ENCODE assay signal across 23 cellular contexts in the genomic region with DNA sequence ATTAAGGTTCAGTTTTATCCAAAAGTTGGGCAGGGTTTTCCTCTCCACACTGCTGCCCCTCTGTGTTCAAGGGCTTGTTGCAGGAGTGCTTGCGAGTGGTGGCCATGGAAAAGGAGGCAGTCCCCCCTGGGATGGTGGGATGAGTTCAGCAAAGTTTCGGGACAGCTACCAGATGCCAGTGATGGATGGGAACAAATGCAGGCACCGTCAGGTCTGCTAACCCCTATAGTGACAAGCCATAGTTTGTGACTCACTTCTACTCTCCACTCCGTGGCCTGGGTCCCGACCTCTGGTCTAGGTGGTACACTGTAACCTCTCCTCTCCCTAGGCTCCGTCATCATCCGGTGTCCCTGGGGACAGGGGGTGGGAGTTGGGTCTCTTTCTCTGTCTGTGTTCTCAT.
"Had no signal": no experiment of that assay in that cellular context is flagged by ENCODE, and none has a peak within 500 bp of the region (broad histone marks: within the 10 kb centered on the region; RNA-seq: fewer than 3 reads in every experiment).

No MANE protein-coding gene starts in this region.

- H2AFZ ChIP-seq: neural progenitor cell had no signal

- H3K27me3 ChIP-seq: breast epithelium, foreskin keratinocyte, heart right ventricle, neural progenitor cell, right atrium auricular region had no signal

- ATAC-seq: activated CD8-positive, alpha-beta T cell treated with anti-CD3 and anti-CD28 coated beads for 36 hours; activated T-cell treated with anti-CD3 and anti-CD28 coated beads, Interleukin-2, amount 50 U/mL, for 4 hours; activated T-helper 17 cell treated with anti-CD3 and anti-CD28 coated beads, Interleukin-2, amount 50 U/mL, for 72 hours; foreskin keratinocyte; heart right ventricle; mucosa of descending colon had no signal

- FAIRE-seq: endothelial cell of umbilical vein, islet of Langerhans, urothelium cell line had no signal

- H3K4me3 ChIP-seq: breast epithelium, heart right ventricle, left ventricle myocardium inferior, lung, mucosa of descending colon, neural progenitor cell, right atrium auricular region, thoracic aorta had no signal

- DNase-seq: activated CD4-positive, alpha-beta T cell treated with anti-CD3 and anti-CD28 coated beads, Interleukin-2, amount 50 U/mL, for 1 hour; activated CD4-positive, CD25-positive, alpha-beta regulatory T cell treated with anti-CD3 and anti-CD28 coated beads, Interleukin-2, amount 50 U/mL, for 72 hours; activated CD8-positive, alpha-beta T cell treated with anti-CD3 and anti-CD28 coated beads for 36 hours; activated gamma-delta T cell treated with Interleukin-2 at 50 U/mL for 16 hours; activated T-cell treated with anti-CD3 and anti-CD28 coated beads, Interleukin-2, amount 50 U/mL, for 4 hours; central memory CD4-positive, alpha-beta T cell; foreskin keratinocyte; heart right ventricle; left ventricle myocardium inferior; mucosa of descending colon; naive B cell; stimulated activated CD4-positive, alpha-beta T cell treated with anti-CD3 and anti-CD28 coated beads, Interleukin-2, amount 100 ng/mL, for 48 hours; T-helper 2 cell; trophoblast cell had no signal

- H3K9ac ChIP-seq: neural progenitor cell had no signal

- H3K4me2 ChIP-seq: neural progenitor cell had no signal

- H3K27ac ChIP-seq: breast epithelium, foreskin keratinocyte, heart right ventricle, left ventricle myocardium inferior, neural progenitor cell, right atrium auricular region, thoracic aorta had no signal

- H3K36me3 ChIP-seq: breast epithelium, heart right ventricle, left ventricle myocardium inferior, neural progenitor cell, right atrium auricular region, thoracic aorta had no signal

- H3K9me3 ChIP-seq: breast epithelium, heart right ventricle, left ventricle myocardium inferior, mucosa of descending colon, right atrium auricular region, thoracic aorta had no signal
